25 cellular contexts compared by ENCODE assay signal in genomic region chr2:19287324-19287723, GRCh38.
"Had no signal": no experiment of that assay in that cellular context is flagged by ENCODE, and none has a peak within 500 bp of the region (broad histone marks: within the 10 kb centered on the region; RNA-seq: fewer than 3 reads in every experiment).

No MANE protein-coding gene starts in this region.

- DNase-seq: activated CD8-positive, alpha-beta memory T cell treated with anti-CD3 and anti-CD28 coated beads for 24 hours; activated CD8-positive, alpha-beta memory T cell treated with anti-CD3 and anti-CD28 coated beads, Interleukin-2, amount 50 U/mL, for 4 hours; activated naive CD4-positive, alpha-beta T cell; activated T-cell treated with anti-CD3 and anti-CD28 coated beads, Interleukin-2, amount 50 U/mL, for 24 hours; endodermal cell; glutamatergic neuron; immature natural killer cell; naive thymus-derived CD8-positive, alpha-beta T cell; retina; spleen; stimulated activated CD4-positive, alpha-beta T cell treated with anti-CD3 and anti-CD28 coated beads, Interleukin-4, amount 100 ng/mL, for 1 hour; stimulated activated naive CD4-positive, alpha-beta T cell treated with Interleukin-2 at 50 U/mL for 16 hours; T1000; upper lobe of left lung had no signal

- H3K4me1 Mint-ChIP-seq: endodermal cell; mesothelial cell of epicardium; naive thymus-derived CD8-positive, alpha-beta T cell; neural progenitor cell had no signal

- H3K9me3 Mint-ChIP-seq: activated T-helper 17 cell treated with anti-CD3 and anti-CD28 coated beads, Interleukin-2, amount 50 U/mL, for 72 hours; endodermal cell; neural progenitor cell had no signal

- H3K27me3 ChIP-seq: hepatocyte, neural progenitor cell, spleen, upper lobe of left lung had no signal

- H3K4me3 Mint-ChIP-seq: activated naive CD8-positive, alpha-beta T cell; activated T-cell treated with anti-CD3 and anti-CD28 coated beads, Interleukin-2, amount 50 U/mL, for 24 hours; activated T-helper 17 cell treated with anti-CD3 and anti-CD28 coated beads, Interleukin-2, amount 50 U/mL, for 72 hours; endodermal cell; immature natural killer cell; mesothelial cell of epicardium; naive thymus-derived CD8-positive, alpha-beta T cell; neural progenitor cell; WTC11 had no signal

- H3K4me3 ChIP-seq: coronary artery, hepatocyte, neural progenitor cell, spleen, thoracic aorta, upper lobe of left lung had no signal

- H3K4me2 ChIP-seq: hepatocyte, neural progenitor cell had no signal

- H3K27ac ChIP-seq: coronary artery, epithelial cell of prostate, hepatocyte, neural progenitor cell, spleen, thoracic aorta, upper lobe of left lung had no signal

- H3K27me3 Mint-ChIP-seq: activated naive CD8-positive, alpha-beta T cell; progenitor cell of endocrine pancreas had no signal

- H3K79me2 ChIP-seq: hepatocyte had no signal

- H3K36me3 ChIP-seq: neural progenitor cell, spleen, thoracic aorta, upper lobe of left lung had no signal

- H3K9me3 ChIP-seq: spleen, thoracic aorta, upper lobe of left lung had no signal

- H3K9ac ChIP-seq: neural progenitor cell had no signal

- H2AFZ ChIP-seq: hepatocyte, neural progenitor cell had no signal

- H3K27ac Mint-ChIP-seq: activated naive CD8-positive, alpha-beta T cell; activated T-cell treated with anti-CD3 and anti-CD28 coated beads, Interleukin-2, amount 50 U/mL, for 24 hours; activated T-helper 17 cell treated with anti-CD3 and anti-CD28 coated beads, Interleukin-2, amount 50 U/mL, for 72 hours; endodermal cell; immature natural killer cell; mesothelial cell of epicardium; neural progenitor cell; progenitor cell of endocrine pancreas; WTC11 had no signal

- ATAC-seq: activated T-helper 17 cell treated with anti-CD3 and anti-CD28 coated beads, Interleukin-2, amount 50 U/mL, for 72 hours; left lobe of liver; naive thymus-derived CD8-positive, alpha-beta T cell; WTC11 had no signal

- H3K4me1 ChIP-seq: neural progenitor cell, spleen had no signal

- H3K36me3 Mint-ChIP-seq: mesothelial cell of epicardium, neural progenitor cell, WTC11 had no signal
